Comparison of ENCODE assay signal across 8 cellular contexts in genomic region chr5:320524-321232, GRCh38. TPM values are rescaled to one million over a fixed set of nuclear protein-coding genes. Genes with fewer than 3 reads are reported as not detected.
A peak's percentile ranks its signal among the peaks of the same experiment; 100 is the strongest.
DNase-seq lines count a peak whose midpoint lies in the region; TF ChIP-seq lines count a peak whose summit lies in the region.

No MANE protein-coding gene starts in this region.

- no peaks in the 10 kb centered on the region for H3K9me3 ChIP-seq in HUES64 (ENCODE audit: insufficient read depth, low read depth, low read length)
- H3K9me3 ChIP-seq in effector memory CD4-positive, alpha-beta T cell (ENCODE audit: control insufficient read depth, low read length), result no peaks in the 10 kb centered on the region
- H3K9me3 ChIP-seq in prostate gland, result no peaks in the 10 kb centered on the region

- no peak for TF ChIP-seq CTCF in GM10248 (IDR thresholded peaks at IDR 0.05; ENCODE audit: control extremely low read depth, extremely low read depth, low read depth, missing control alignments)
- no peak for TF ChIP-seq CTCF in prostate gland (IDR thresholded peaks at IDR 0.05)

- POLR2A ChIA-PET in GM10248 (lab: Yijun Ruan, JAX), result interaction anchor here (0.7 kb wide), 1 partner anchor 58 kb away, joined by 5 read pairs; no protein-coding TSS in a partner anchor

- no peaks in the 10 kb centered on the region for H3K4me1 ChIP-seq in HUES64 (ENCODE audit: insufficient read depth, low read length)
- H3K4me1 ChIP-seq in effector memory CD4-positive, alpha-beta T cell (ENCODE audit: control insufficient read depth, insufficient read depth, low read length, poor library complexity, severe bottlenecking), result peaks cover 17% of the 10 kb centered on the region
- peaks cover 5% of the 10 kb centered on the region for H3K4me1 ChIP-seq in prostate gland (replicated peaks)

- no peak for TF ChIP-seq POLR2A in prostate gland (IDR thresholded peaks at IDR 0.05)

- H3K27me3 ChIP-seq in HUES64 (ENCODE audit: insufficient read depth, low read length), result peaks cover 59% of the 10 kb centered on the region
- H3K27me3 ChIP-seq in effector memory CD4-positive, alpha-beta T cell (replicated peaks; ENCODE audit: control insufficient read depth, insufficient read depth, low read length, poor library complexity, severe bottlenecking), result peaks cover 25% of the 10 kb centered on the region
- peaks cover 10% of the 10 kb centered on the region for H3K27me3 ChIP-seq in prostate gland (replicated peaks; ENCODE audit: insufficient read depth)

- no peak overlapping the region for H3K9ac ChIP-seq in HUES64 (ENCODE audit: low read depth, low read length)

- H3K36me3 ChIP-seq in HUES64 (ENCODE audit: insufficient read depth, low read length) (no peaks in the 10 kb centered on the region), prostate gland (no peaks in the 10 kb centered on the region)
- H3K36me3 ChIP-seq in effector memory CD4-positive, alpha-beta T cell (ENCODE audit: control insufficient read depth, insufficient read depth, low read length), result peaks cover 10% of the 10 kb centered on the region

- DNase-seq in GM10248 (ENCODE audit: extremely low spot score) (peak; percentile 18), prostate gland (ENCODE audit: low spot score) (no peak), HPDE6-E6E7 (ENCODE audit: extremely low spot score) (no peak), EL (no peak), HUDEP-2 (lab: John Stamatoyannopoulos, UW; ENCODE audit: unreplicated experiment in 76 of 76) (no peak)
- DNase-seq in effector memory CD4-positive, alpha-beta T cell, result no peak
- no peak for DNase-seq in activated CD4-positive, alpha-beta T cell treated with anti-CD3 and anti-CD28 coated beads for 1 hour

- no peak overlapping the region for H3K27ac ChIP-seq in HUES64 (ENCODE audit: low read depth, low read length)
- no peak overlapping the region for H3K27ac ChIP-seq in effector memory CD4-positive, alpha-beta T cell (ENCODE audit: insufficient read depth, low read length, poor library complexity, severe bottlenecking)
- H3K27ac ChIP-seq in prostate gland, result no peak overlapping the region

- H3K4me3 ChIP-seq in HUES64 (ENCODE audit: low read length), result peak overlapping the region; percentile 57
- peak overlapping the region; percentile 49 for H3K4me3 ChIP-seq in effector memory CD4-positive, alpha-beta T cell (ENCODE audit: insufficient read depth, low read depth, low read length, poor library complexity, severe bottlenecking)
- H3K4me3 ChIP-seq in prostate gland, result peak overlapping the region; percentile 36 to 37

- CTCF ChIA-PET in GM10248 (lab: Yijun Ruan, JAX), result interaction anchor here (0.7 to 2.2 kb wide), 11 partner anchors 11 to 571 kb away, joined by 3 to 11 read pairs (median 3); partner anchors contain the start of gene BRD9

- intact Hi-C loops in prostate gland (cut with DNase I), result no loop called here

- WGBS in HUES64, result 3% methylated on average over 65 of the region's 65 CpGs
- 6% methylated on average over 49 of the region's 65 CpGs for WGBS in prostate gland

RNA-seq across cellular contexts. Expression of gene AHRR, which starts 0.8 kb away (rescaled TPM):
- polyA plus RNA-seq in HUES64 (2013, experiment 1 of 2), result 0.45 TPM
- 0.44 TPM for polyA plus RNA-seq in HUES64 (2013, experiment 2 of 2)
- 10 to 100 TPM in 1 of 2 donors, 1 to 10 TPM in 1; 1.9 to 17.7 TPM for total RNA-seq in prostate gland

RNA-seq across cellular contexts. Expression of gene PDCD6, which starts 49.2 kb away (rescaled TPM):
- 72.7 TPM for polyA plus RNA-seq in HUES64 (2013, experiment 1 of 2)
- 63.5 TPM for polyA plus RNA-seq in HUES64 (2013, experiment 2 of 2)
- total RNA-seq in prostate gland, result 100 to 1,000 TPM; 118 to 131 TPM
